In genomic region chr16:87657621-87658192, GRCh38 we compare ENCODE assay signal across 11 cellular contexts. TPM values are rescaled to one million over a fixed set of nuclear protein-coding genes. Genes with fewer than 3 reads are reported as not detected.
DNase-seq lines count a peak whose midpoint lies in the region; ATAC-seq lines count a peak whose summit lies in the region.
"Had no signal": no experiment of that assay in that cellular context is flagged by ENCODE, and none has a peak within 500 bp of the region (broad histone marks: within the 10 kb centered on the region; RNA-seq: fewer than 3 reads in every experiment).

No MANE protein-coding gene starts in this region.

- no peak overlapping the region for H3K27ac Mint-ChIP-seq in activated CD4-positive, alpha-beta T cell treated with anti-CD3 and anti-CD28 coated beads for 36 hours
- H3K27ac Mint-ChIP-seq in activated CD8-positive, alpha-beta T cell treated with anti-CD3 and anti-CD28 coated beads, Interleukin-2, amount 10 ng/mL, durations not matched to agents 7 days and 5 days = no peak overlapping the region

- no peak overlapping the region for H3K27ac ChIP-seq in Karpas-422 (ENCODE audit: low read length)
- H3K27ac ChIP-seq: VCaP had no signal

- no peaks in the 10 kb centered on the region for H3K79me2 ChIP-seq in Karpas-422 (ENCODE audit: low read length)

- H3K9me3 ChIP-seq in Karpas-422 (ENCODE audit: low read length) = no peaks in the 10 kb centered on the region

- no peak overlapping the region for H3K4me3 ChIP-seq in Karpas-422 (ENCODE audit: low read length)

- H3K4me2 ChIP-seq in Karpas-422 (ENCODE audit: low read depth, low read length, poor library complexity, severe bottlenecking) = no peak overlapping the region

- no peak overlapping the region for H3K4me3 Mint-ChIP-seq in activated CD4-positive, alpha-beta T cell treated with anti-CD3 and anti-CD28 coated beads for 36 hours
- H3K4me3 Mint-ChIP-seq in activated CD8-positive, alpha-beta T cell treated with anti-CD3 and anti-CD28 coated beads, Interleukin-2, amount 10 ng/mL, durations not matched to agents 7 days and 5 days = no peak overlapping the region

- H3K36me3 Mint-ChIP-seq in activated CD4-positive, alpha-beta T cell treated with anti-CD3 and anti-CD28 coated beads for 36 hours (ENCODE audit: low read depth) = no peaks in the 10 kb centered on the region
- H3K36me3 Mint-ChIP-seq in activated CD8-positive, alpha-beta T cell treated with anti-CD3 and anti-CD28 coated beads, Interleukin-2, amount 10 ng/mL, durations not matched to agents 7 days and 5 days (ENCODE audit: low read depth) = no peaks in the 10 kb centered on the region

- no peaks in the 10 kb centered on the region for H3K27me3 ChIP-seq in Karpas-422 (ENCODE audit: low read length)

- no peaks in the 10 kb centered on the region for H3K36me3 ChIP-seq in Karpas-422 (ENCODE audit: insufficient read depth, low read length)

- ATAC-seq in activated CD4-positive, alpha-beta T cell treated with anti-CD3 and anti-CD28 coated beads for 36 hours = no peak
- ATAC-seq in activated CD8-positive, alpha-beta T cell treated with anti-CD3 and anti-CD28 coated beads, Interleukin-2, amount 10 ng/mL, durations not matched to agents 7 days and 5 days = no peak
- ATAC-seq: sciatic nerve had no signal

- H3K9ac ChIP-seq in Karpas-422 (ENCODE audit: low read length) = no peak overlapping the region

- H3K4me1 Mint-ChIP-seq in activated CD4-positive, alpha-beta T cell treated with anti-CD3 and anti-CD28 coated beads for 36 hours = no peaks in the 10 kb centered on the region
- no peaks in the 10 kb centered on the region for H3K4me1 Mint-ChIP-seq in activated CD8-positive, alpha-beta T cell treated with anti-CD3 and anti-CD28 coated beads, Interleukin-2, amount 10 ng/mL, durations not matched to agents 7 days and 5 days (ENCODE audit: low read depth)

- no peak overlapping the region for H2AFZ ChIP-seq in Karpas-422 (ENCODE audit: low read length)

- peaks cover 3% of the 10 kb centered on the region for H3K27me3 Mint-ChIP-seq in activated CD4-positive, alpha-beta T cell treated with anti-CD3 and anti-CD28 coated beads for 36 hours
- peaks cover 4% of the 10 kb centered on the region for H3K27me3 Mint-ChIP-seq in activated CD8-positive, alpha-beta T cell treated with anti-CD3 and anti-CD28 coated beads, Interleukin-2, amount 10 ng/mL, durations not matched to agents 7 days and 5 days (ENCODE audit: low read depth)

- H3K9me2 ChIP-seq in Karpas-422 (replicated peaks; ENCODE audit: insufficient read depth, low read length) = no peaks in the 10 kb centered on the region

- no peaks in the 10 kb centered on the region for H3K9me3 Mint-ChIP-seq in activated CD4-positive, alpha-beta T cell treated with anti-CD3 and anti-CD28 coated beads for 36 hours (ENCODE audit: low read depth)
- H3K9me3 Mint-ChIP-seq in activated CD8-positive, alpha-beta T cell treated with anti-CD3 and anti-CD28 coated beads, Interleukin-2, amount 10 ng/mL, durations not matched to agents 7 days and 5 days (ENCODE audit: insufficient read depth) = no peaks in the 10 kb centered on the region

- no peaks in the 10 kb centered on the region for H3K4me1 ChIP-seq in Karpas-422 (ENCODE audit: low read length)

- CTCF ChIA-PET in activated CD4-positive, alpha-beta T cell treated with anti-CD3 and anti-CD28 coated beads for 36 hours (lab: Charles Lee) = interaction anchor here (1.9 kb wide), 1 partner anchor 22 kb away, joined by 8 read pairs; no protein-coding TSS in a partner anchor
- CTCF ChIA-PET in activated CD8-positive, alpha-beta T cell treated with anti-CD3 and anti-CD28 coated beads, Interleukin-2, amount 10 ng/mL, durations not matched to agents 7 days and 5 days (lab: Charles Lee) = no interaction called here

- DNase-seq in activated CD4-positive, alpha-beta T cell treated with anti-CD3 and anti-CD28 coated beads for 36 hours = peak; percentile 25
- DNase-seq in activated CD4-positive, alpha-beta T cell treated with anti-CD3 and anti-CD28 coated beads, Interleukin-2, amount 50 U/mL, for 1 hour = no peak
- DNase-seq in Karpas-422 (peak; percentile 79), myocyte (ENCODE audit: low read depth) (peak; percentile 32), OCI-M1 (lab: John Stamatoyannopoulos, UW) (no peak), ecto neural progenitor cell (ENCODE audit: low spot score) (no peak), NCI-H1694 treated with DMSO at 0.1 percent for 48 hours (lab: John Stamatoyannopoulos, UW) (no peak)
- peak; percentile 28 for DNase-seq in activated CD8-positive, alpha-beta T cell treated with anti-CD3 and anti-CD28 coated beads, Interleukin-2, amount 10 ng/mL, durations not matched to agents 7 days and 5 days
- DNase-seq: hippocampal formation had no signal

- no peaks in the 10 kb centered on the region for H4K20me1 ChIP-seq in Karpas-422 (ENCODE audit: insufficient read depth, low read depth, low read length)

- POLR2A ChIA-PET in activated CD4-positive, alpha-beta T cell treated with anti-CD3 and anti-CD28 coated beads for 36 hours (lab: Charles Lee) = no interaction called here
- POLR2A ChIA-PET in activated CD8-positive, alpha-beta T cell treated with anti-CD3 and anti-CD28 coated beads, Interleukin-2, amount 10 ng/mL, durations not matched to agents 7 days and 5 days (lab: Charles Lee) = no interaction called here

- intact Hi-C loops in activated CD4-positive, alpha-beta T cell treated with anti-CD3 and anti-CD28 coated beads for 36 hours (cut with DNase I, micrococcal nuclease) = no loop called here

RNA-seq across cellular contexts. Expression of gene JPH3, which starts 55.4 kb away (rescaled TPM):
- under 1 TPM; 0.14 to 0.19 TPM for total RNA-seq in activated CD4-positive, alpha-beta T cell treated with anti-CD3 and anti-CD28 coated beads for 36 hours
- total RNA-seq in Karpas-422 (2014; rRNA removed; shearing (Covaris generic); ENCODE audit: low replicate concordance) = not detected in 2 replicates
- not detected for total RNA-seq in activated CD8-positive, alpha-beta T cell treated with anti-CD3 and anti-CD28 coated beads, Interleukin-2, amount 10 ng/mL, durations not matched to agents 7 days and 5 days
- total RNA-seq in myocyte = not detected in 2 replicates
- polyA plus RNA-seq in myocyte (2012) = 0.09 TPM

Comparison
In these comparisons a context has a peak if more than half of its experiments do, and no peak if none do; other contexts are left out.
1. DNase-seq: peak in activated CD4-positive, alpha-beta T cell treated with anti-CD3 and anti-CD28 coated beads for 36 hours (single experiment), Karpas-422 (single experiment), activated CD8-positive, alpha-beta T cell treated with anti-CD3 and anti-CD28 coated beads, Interleukin-2, amount 10 ng/mL, durations not matched to agents 7 days and 5 days (single experiment) and myocyte (single experiment); none in activated CD4-positive, alpha-beta T cell treated with anti-CD3 and anti-CD28 coated beads, Interleukin-2, amount 50 U/mL, for 1 hour (single experiment), OCI-M1 (single experiment), ecto neural progenitor cell (single experiment) and NCI-H1694 treated with DMSO at 0.1 percent for 48 hours (single experiment).